Comparison of ENCODE assay signal across 1 cellular context in the genomic region with DNA sequence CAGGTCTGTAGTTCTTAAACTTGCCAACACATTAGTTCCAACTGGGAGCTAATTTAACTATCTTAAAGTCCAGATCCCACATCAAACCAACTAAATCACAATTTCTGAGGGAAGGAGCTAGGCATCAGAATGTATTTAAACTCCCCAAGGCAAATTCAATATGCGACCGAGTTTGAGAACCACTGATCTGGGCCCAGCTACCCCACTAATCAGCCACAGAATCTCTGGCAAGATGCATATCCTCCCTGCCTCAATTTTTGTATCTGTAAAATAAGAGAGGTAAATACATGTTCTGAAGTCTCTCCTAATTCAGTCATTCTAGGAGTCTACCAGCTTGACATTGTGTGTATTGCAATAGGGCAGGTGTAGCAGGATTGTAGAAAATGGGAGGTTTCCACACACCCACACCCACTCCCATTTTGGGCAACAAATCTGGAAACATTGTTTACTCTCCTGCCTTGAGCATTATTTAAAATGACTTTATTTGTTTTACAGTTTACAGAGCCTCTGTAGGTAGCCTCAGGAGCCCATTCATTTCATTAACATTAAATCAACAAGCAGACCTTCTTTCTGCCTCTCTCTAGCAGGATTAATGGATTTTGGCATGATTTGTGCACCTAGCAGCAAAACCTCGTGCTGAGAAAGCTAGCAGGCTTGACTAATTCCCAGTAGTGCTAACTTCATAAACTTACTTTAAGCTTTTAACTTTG.
A peak's percentile ranks its signal among the peaks of the same experiment; 100 is the strongest.
TF ChIP-seq lines count a peak whose summit lies in the region.

No MANE protein-coding gene starts in this region.

TF ChIP-seq in HEK293, 187 proteins besides CTCF, POLR2A, EP300 and RAD21 (continued from another document and continues in another):
- TF ChIP-seq, protein P1, sequence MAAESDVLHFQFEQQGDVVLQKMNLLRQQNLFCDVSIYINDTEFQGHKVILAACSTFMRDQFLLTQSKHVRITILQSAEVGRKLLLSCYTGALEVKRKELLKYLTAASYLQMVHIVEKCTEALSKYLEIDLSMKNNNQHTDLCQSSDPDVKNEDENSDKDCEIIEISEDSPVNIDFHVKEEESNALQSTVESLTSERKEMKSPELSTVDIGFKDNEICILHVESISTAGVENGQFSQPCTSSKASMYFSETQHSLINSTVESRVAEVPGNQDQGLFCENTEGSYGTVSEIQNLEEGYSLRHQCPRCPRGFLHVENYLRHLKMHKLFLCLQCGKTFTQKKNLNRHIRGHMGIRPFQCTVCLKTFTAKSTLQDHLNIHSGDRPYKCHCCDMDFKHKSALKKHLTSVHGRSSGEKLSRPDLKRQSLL (tag by site-specific recombination; IDR thresholded peaks at IDR 0.05): peak; percentile 80
- TF ChIP-seq ZNF211 (tag by site-specific recombination; IDR thresholded peaks at IDR 0.05; ENCODE audit: low read depth) (no peak), TSHZ1 (tag by site-specific recombination; IDR thresholded peaks at IDR 0.05; ENCODE audit: borderline replicate concordance) (no peak), ZNF664 (tag by site-specific recombination; IDR thresholded peaks at IDR 0.05) (peak; percentile 27; the same call in 1 of the 2 replicates), TCF7L2 (IDR thresholded peaks at IDR 0.05; ENCODE audit: borderline replicate concordance, low read depth, low read length) (0 out of 2 replicates have a peak, but pooled peaks have one; percentile 29), ZBTB1 (tag by site-specific recombination; IDR thresholded peaks at IDR 0.05) (0 out of 2 replicates have a peak, but pooled peaks have one; percentile 16), ZNF610 (tag by site-specific recombination; IDR thresholded peaks at IDR 0.05; ENCODE audit: borderline replicate concordance) (peak; percentile 76; the same call in 1 of the 2 replicates), ZSCAN16 (tag by site-specific recombination; IDR thresholded peaks at IDR 0.05) (peak; percentile 100), ZNF596 (tag by site-specific recombination; IDR thresholded peaks at IDR 0.05) (peak; percentile 92), GLIS1 (tag by site-specific recombination; IDR thresholded peaks at IDR 0.05) (peak; percentile 37; the same call in 1 of the 2 replicates), ZNF202 (tag by site-specific recombination; IDR thresholded peaks at IDR 0.05; ENCODE audit: borderline replicate concordance) (no peak), ZNF2 (tag by site-specific recombination; IDR thresholded peaks at IDR 0.05) (peak; percentile 67; the same call in 1 of the 2 replicates), ZIC2 (tag by site-specific recombination; IDR thresholded peaks at IDR 0.05) (peak; percentile 97), ZNF140 (tag by site-specific recombination; IDR thresholded peaks at IDR 0.05) (no peak), SCRT2 (tag by site-specific recombination; IDR thresholded peaks at IDR 0.05) (peak; percentile 35; the same call in 1 of the 2 replicates), YY1 (tag by site-specific recombination; IDR thresholded peaks at IDR 0.05) (peak; percentile 18; the same call in 1 of the 2 replicates), ZSCAN30 (tag by site-specific recombination; IDR thresholded peaks at IDR 0.05) (peak; percentile 97), ATF2 (tag by site-specific recombination; IDR thresholded peaks at IDR 0.05; ENCODE audit: low read depth) (no peak), KLF7 (tag by site-specific recombination; IDR thresholded peaks at IDR 0.05; ENCODE audit: borderline replicate concordance) (peak; percentile 83; the same call in 1 of the 2 replicates), ZNF266 (tag by site-specific recombination; IDR thresholded peaks at IDR 0.05; ENCODE audit: low read depth) (no peak), HOXC10 (CRISPR knock-in tag; IDR thresholded peaks at IDR 0.05) (no peak), ZNF561 (tag by site-specific recombination; IDR thresholded peaks at IDR 0.05; ENCODE audit: borderline replicate concordance) (peak; percentile 68; the same call in 1 of the 2 replicates), SALL2 (tag by site-specific recombination; IDR thresholded peaks at IDR 0.05; ENCODE audit: borderline replicate concordance) (no peak), ZNF19 (tag by site-specific recombination; IDR thresholded peaks at IDR 0.05; ENCODE audit: low read depth) (no peak), ZFP37 (tag by site-specific recombination; IDR thresholded peaks at IDR 0.05) (no peak), KLF1 (tag by site-specific recombination; IDR thresholded peaks at IDR 0.05) (peak; percentile 75), ZNF362 (tag by site-specific recombination; IDR thresholded peaks at IDR 0.05) (no peak), KLF10 (tag by site-specific recombination; IDR thresholded peaks at IDR 0.05) (peak; percentile 81), ZNF580 (tag by site-specific recombination; IDR thresholded peaks at IDR 0.05) (peak; percentile 79), ZNF843 (tag by site-specific recombination; IDR thresholded peaks at IDR 0.05) (peak; percentile 96), ZNF24 (tag by site-specific recombination; IDR thresholded peaks at IDR 0.05) (peak; percentile 81; the same call in 1 of the 2 replicates), ZNF302 (tag by site-specific recombination; IDR thresholded peaks at IDR 0.05; ENCODE audit: low read depth) (no peak), ZNF354C (tag by site-specific recombination; IDR thresholded peaks at IDR 0.05; ENCODE audit: borderline replicate concordance, low read depth) (no peak), ZNF639 (tag by site-specific recombination; IDR thresholded peaks at IDR 0.05) (no peak), ZNF341 (tag by site-specific recombination; IDR thresholded peaks at IDR 0.05; ENCODE audit: low read depth) (0 out of 2 replicates have a peak, but pooled peaks have one; percentile 9), KLF9 (tag by site-specific recombination; IDR thresholded peaks at IDR 0.05; ENCODE audit: low read depth) (peak; percentile 86), ZNF18 (tag by site-specific recombination; IDR thresholded peaks at IDR 0.05) (peak; percentile 77), PRDM6 (tag by site-specific recombination; IDR thresholded peaks at IDR 0.05) (peak; percentile 99), ZNF629 (tag by site-specific recombination; IDR thresholded peaks at IDR 0.05) (peak; percentile 30; the same call in 1 of the 2 replicates), ZXDB (tag by site-specific recombination; IDR thresholded peaks at IDR 0.05) (peak; percentile 53), ZFP3 (tag by site-specific recombination; IDR thresholded peaks at IDR 0.05; ENCODE audit: low read depth) (no peak), YY2 (tag by site-specific recombination; IDR thresholded peaks at IDR 0.05) (no peak)
- TF ChIP-seq, protein P2, sequence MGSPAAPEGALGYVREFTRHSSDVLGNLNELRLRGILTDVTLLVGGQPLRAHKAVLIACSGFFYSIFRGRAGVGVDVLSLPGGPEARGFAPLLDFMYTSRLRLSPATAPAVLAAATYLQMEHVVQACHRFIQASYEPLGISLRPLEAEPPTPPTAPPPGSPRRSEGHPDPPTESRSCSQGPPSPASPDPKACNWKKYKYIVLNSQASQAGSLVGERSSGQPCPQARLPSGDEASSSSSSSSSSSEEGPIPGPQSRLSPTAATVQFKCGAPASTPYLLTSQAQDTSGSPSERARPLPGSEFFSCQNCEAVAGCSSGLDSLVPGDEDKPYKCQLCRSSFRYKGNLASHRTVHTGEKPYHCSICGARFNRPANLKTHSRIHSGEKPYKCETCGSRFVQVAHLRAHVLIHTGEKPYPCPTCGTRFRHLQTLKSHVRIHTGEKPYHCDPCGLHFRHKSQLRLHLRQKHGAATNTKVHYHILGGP (tag by site-specific recombination; IDR thresholded peaks at IDR 0.05): peak; percentile 53; the same call in 1 of the 2 replicates
- TF ChIP-seq, protein P3, sequence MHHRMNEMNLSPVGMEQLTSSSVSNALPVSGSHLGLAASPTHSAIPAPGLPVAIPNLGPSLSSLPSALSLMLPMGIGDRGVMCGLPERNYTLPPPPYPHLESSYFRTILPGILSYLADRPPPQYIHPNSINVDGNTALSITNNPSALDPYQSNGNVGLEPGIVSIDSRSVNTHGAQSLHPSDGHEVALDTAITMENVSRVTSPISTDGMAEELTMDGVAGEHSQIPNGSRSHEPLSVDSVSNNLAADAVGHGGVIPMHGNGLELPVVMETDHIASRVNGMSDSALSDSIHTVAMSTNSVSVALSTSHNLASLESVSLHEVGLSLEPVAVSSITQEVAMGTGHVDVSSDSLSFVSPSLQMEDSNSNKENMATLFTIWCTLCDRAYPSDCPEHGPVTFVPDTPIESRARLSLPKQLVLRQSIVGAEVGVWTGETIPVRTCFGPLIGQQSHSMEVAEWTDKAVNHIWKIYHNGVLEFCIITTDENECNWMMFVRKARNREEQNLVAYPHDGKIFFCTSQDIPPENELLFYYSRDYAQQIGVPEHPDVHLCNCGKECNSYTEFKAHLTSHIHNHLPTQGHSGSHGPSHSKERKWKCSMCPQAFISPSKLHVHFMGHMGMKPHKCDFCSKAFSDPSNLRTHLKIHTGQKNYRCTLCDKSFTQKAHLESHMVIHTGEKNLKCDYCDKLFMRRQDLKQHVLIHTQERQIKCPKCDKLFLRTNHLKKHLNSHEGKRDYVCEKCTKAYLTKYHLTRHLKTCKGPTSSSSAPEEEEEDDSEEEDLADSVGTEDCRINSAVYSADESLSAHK (tag by site-specific recombination; IDR thresholded peaks at IDR 0.05): peak; percentile 95
